11 cellular contexts compared by ENCODE assay signal in genomic region chrX:9682456-9682855, GRCh38.
DNase-seq lines count a peak whose midpoint lies in the region; ATAC-seq and TF ChIP-seq lines count a peak whose summit lies in the region.
"Had no signal": no experiment of that assay in that cellular context is flagged by ENCODE, and none has a peak within 500 bp of the region (broad histone marks: within the 10 kb centered on the region; RNA-seq: fewer than 3 reads in every experiment).

No MANE protein-coding gene starts in this region.

- ATAC-seq in Right ventricle myocardium inferior (no peak), right lobe of liver (no peak)

- DNase-seq in cardiac muscle cell (ENCODE audit: low read depth in 1 of 2, low spot score in 1 of 2) (peak; percentile 44 to 53), Right ventricle myocardium inferior (ENCODE audit: missing footprints) (no peak), colonic mucosa (peak; percentile 47), left kidney (ENCODE audit: low read depth, low spot score) (peak; percentile 37), DMS79 (lab: John Stamatoyannopoulos, UW) (no peak), hippocampal formation (lab: John Stamatoyannopoulos, UW) (no peak), NCI-H128 (lab: John Stamatoyannopoulos, UW; ENCODE audit: unreplicated experiment) (no peak), right lobe of liver (no peak)
- DNase-seq: NCI-H1436; stimulated activated CD4-positive, alpha-beta T cell treated with anti-CD3 and anti-CD28 coated beads, Interleukin-4, amount 100 ng/mL, for 1 hour had no signal

- H3K9me3 ChIP-seq in cardiac muscle cell (ENCODE audit: low read depth) (no peaks in the 10 kb centered on the region), colonic mucosa (no peaks in the 10 kb centered on the region), right lobe of liver (no peaks in the 10 kb centered on the region)
- H3K9me3 ChIP-seq: BLaER1 had no signal

- H3K4me1 ChIP-seq in cardiac muscle cell (ENCODE audit: low read depth) (no peaks in the 10 kb centered on the region), colonic mucosa (no peaks in the 10 kb centered on the region), right lobe of liver (no peaks in the 10 kb centered on the region)
- H3K4me1 ChIP-seq: BLaER1 had no signal

- no peak overlapping the region for H3K4me3 ChIP-seq in cardiac muscle cell
- H3K4me3 ChIP-seq in colonic mucosa = no peak overlapping the region
- H3K4me3 ChIP-seq in right lobe of liver = no peak overlapping the region
- H3K4me3 ChIP-seq: BLaER1 had no signal

- H3K27ac ChIP-seq in cardiac muscle cell (no peak overlapping the region), colonic mucosa (no peak overlapping the region), right lobe of liver (no peak overlapping the region)
- H3K27ac ChIP-seq: BLaER1 had no signal

- H3K27me3 ChIP-seq in cardiac muscle cell (no peaks in the 10 kb centered on the region), colonic mucosa (no peaks in the 10 kb centered on the region), right lobe of liver (no peaks in the 10 kb centered on the region)
- H3K27me3 ChIP-seq: BLaER1 had no signal

- H3K36me3 ChIP-seq in cardiac muscle cell = peaks cover 12% of the 10 kb centered on the region
- H3K36me3 ChIP-seq in colonic mucosa = no peaks in the 10 kb centered on the region
- no peaks in the 10 kb centered on the region for H3K36me3 ChIP-seq in right lobe of liver

- 49% methylated on average over 4 of the region's 10 CpGs for WGBS in right lobe of liver (ENCODE audit: insufficient coverage, low coverage, low lambda C conversion rate, missing lambda C conversion rate)

- TF ChIP-seq CTCF in cardiac muscle cell (IDR thresholded peaks at IDR 0.05; ENCODE audit: low read depth, low read length) (peak; percentile 19), colonic mucosa (IDR thresholded peaks at IDR 0.05) (no peak), right lobe of liver (IDR thresholded peaks at IDR 0.05) (peak in 1 of 4 donors; percentile 10)

- no peak for TF ChIP-seq POLR2A in right lobe of liver (IDR thresholded peaks at IDR 0.05)

- intact Hi-C loops in Right ventricle myocardium inferior (cut with DNase I) (no loop called here), colonic mucosa (cut with DNase I) (loop anchor here (10.0 kb wide), 1 partner anchor 218 kb away; the partner anchor contains the start of gene TBL1X), right lobe of liver (cut with DNase I) (no loop called here)

- no peak overlapping the region for H3K9ac ChIP-seq in colonic mucosa (ENCODE audit: low read depth in 2 of 2, low read length in 2 of 2)
- H3K9ac ChIP-seq: BLaER1 had no signal

Comparison
In these comparisons a context has a peak if more than half of its experiments do, and no peak if none do; other contexts are left out.
1. DNase-seq: peak in cardiac muscle cell (2 of 2), colonic mucosa (single experiment) and left kidney (single experiment); none in Right ventricle myocardium inferior (single experiment), DMS79 (single experiment), hippocampal formation (0 of 2), NCI-H128 (single experiment) and right lobe of liver (0 of 3).